10 cellular contexts compared by ENCODE assay signal in the genomic region with DNA sequence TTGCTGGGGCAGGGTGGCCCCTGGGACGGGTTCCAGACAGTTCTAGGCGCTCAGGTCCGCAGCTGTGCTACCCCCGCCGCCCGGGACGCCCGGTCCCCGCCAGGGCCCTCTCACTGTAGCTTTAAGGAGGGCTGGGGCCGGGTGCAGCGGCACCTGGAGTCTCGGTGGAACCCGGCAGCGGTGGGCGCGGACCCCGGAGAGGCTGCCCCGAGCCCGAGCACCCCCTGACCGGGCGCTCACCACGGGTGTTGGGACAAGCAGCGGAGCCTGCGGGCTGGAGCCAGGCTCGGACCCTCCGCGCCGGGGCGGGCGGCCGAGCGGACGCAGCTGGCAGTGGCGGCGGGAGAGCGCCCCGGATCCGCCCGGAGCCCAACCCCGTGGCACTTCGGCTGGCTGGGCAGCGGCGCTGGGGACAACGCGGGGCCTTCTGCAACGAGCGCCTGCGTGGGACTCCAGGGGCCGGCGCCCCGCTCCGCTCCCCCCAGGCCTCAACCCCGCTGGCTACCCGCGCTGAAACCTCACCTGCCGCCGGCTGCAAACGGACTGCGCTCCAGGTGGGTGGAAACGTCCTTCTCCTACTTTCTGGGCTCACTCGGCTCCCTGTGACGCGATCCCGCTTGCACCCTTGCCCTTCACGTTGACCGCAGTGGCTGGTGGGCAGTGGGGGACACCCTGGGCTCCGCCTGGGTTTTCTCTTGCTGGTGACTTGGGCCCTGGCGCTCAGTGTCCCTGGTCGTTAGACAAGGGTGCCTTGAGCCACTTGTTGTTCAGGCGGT.
DNase-seq lines count a peak whose midpoint lies in the region; ATAC-seq and TF ChIP-seq lines count a peak whose summit lies in the region.
"Had no signal": no experiment of that assay in that cellular context is flagged by ENCODE, and none has a peak within 500 bp of the region (broad histone marks: within the 10 kb centered on the region; RNA-seq: fewer than 3 reads in every experiment).

No MANE protein-coding gene starts in this region.

- TF ChIP-seq POLR2A in testis (IDR thresholded peaks at IDR 0.05) = no peak

- no peak for ATAC-seq in central memory CD8-positive, alpha-beta T cell (replicated peaks; ENCODE audit: extremely low read depth, poor library complexity, severe bottlenecking)
- ATAC-seq in lung (ENCODE audit: insufficient read depth, low FRiP score) = peak; percentile 45

- H3K4me1 Mint-ChIP-seq in central memory CD8-positive, alpha-beta T cell = no peaks in the 10 kb centered on the region

- H3K4me3 ChIP-seq in lung (peak overlapping the region; percentile 44), testis (peak overlapping the region; percentile 59 to 74)
- H3K4me3 ChIP-seq: BLaER1 had no signal

- WGBS in lung, 2 donors = 5% methylated on average over 68 to 70 of the region's 70 CpGs
- WGBS in testis, 2 donors = 0 to 3% methylated on average over 6 to 61 of the region's 70 CpGs

- peak; percentile 31 for DNase-seq in activated CD4-positive, CD25-positive, alpha-beta regulatory T cell treated with anti-CD3 and anti-CD28 coated beads, Interleukin-2, amount 50 U/mL, for 72 hours
- no peak for DNase-seq in activated CD4-positive, CD25-positive, alpha-beta regulatory T cell (lab: John Stamatoyannopoulos, UW)
- no peak for DNase-seq in central memory CD8-positive, alpha-beta T cell (ENCODE audit: low spot score in 2 of 2)
- DNase-seq in lung (ENCODE audit: low spot score) (no peak), testis (no peak), NCI-H510A treated with DMSO at 0.1 percent for 48 hours (lab: John Stamatoyannopoulos, UW) (no peak), GM13977 (ENCODE audit: low spot score) (no peak)
- DNase-seq in effector CD8-positive, alpha-beta T cell (lab: John Stamatoyannopoulos, UW) = no peak

- in situ Hi-C loops in GM13977 (cut with MboI; ENCODE audit: low pct_unique_long_range_greater_than_20kb, low sequenced_read_pairs, unreplicated experiment) = no loop called here

- H3K4me1 ChIP-seq in lung (ENCODE audit: control insufficient read depth in 2 of 2, insufficient read depth in 2 of 2, low read length in 2 of 2) (peaks cover 0 to 13% of the 10 kb centered on the region in 2 donors), testis (no peaks in the 10 kb centered on the region)
- H3K4me1 ChIP-seq: BLaER1 had no signal

- H3K9me3 ChIP-seq in lung (ENCODE audit: control insufficient read depth in 2 of 2, insufficient read depth in 1 of 2, low read length in 1 of 2) = peaks cover 0 to 15% of the 10 kb centered on the region in 2 donors
- no peaks in the 10 kb centered on the region for H3K9me3 ChIP-seq in testis

- peak overlapping the region; percentile 76 for H3K4me3 Mint-ChIP-seq in central memory CD8-positive, alpha-beta T cell

- no peak overlapping the region for H3K27ac Mint-ChIP-seq in central memory CD8-positive, alpha-beta T cell (ENCODE audit: low read depth)

- H3K9me3 Mint-ChIP-seq in central memory CD8-positive, alpha-beta T cell = no peaks in the 10 kb centered on the region

- H3K27ac ChIP-seq in lung (ENCODE audit: low read depth in 1 of 2, low read length in 1 of 2) (peak overlapping the region; percentile 56 to 65), testis (peak overlapping the region; percentile 52 to 76)
- H3K27ac ChIP-seq: BLaER1, HL-60 had no signal

- intact Hi-C loops in testis (cut with DNase I; ENCODE audit: low total_unique reads) = no loop called here

- no peaks in the 10 kb centered on the region for H3K36me3 ChIP-seq in lung (ENCODE audit: control insufficient read depth in 2 of 2, insufficient read depth in 2 of 2, low read length in 2 of 2)
- no peaks in the 10 kb centered on the region for H3K36me3 ChIP-seq in testis (ENCODE audit: low read depth, missing control alignments)
- H3K36me3 ChIP-seq: BLaER1 had no signal

- TF ChIP-seq CTCF in lung (IDR thresholded peaks at IDR 0.05; ENCODE audit: control extremely low read depth, extremely low read depth) = no peak
- TF ChIP-seq CTCF in testis (IDR thresholded peaks at IDR 0.05) = no peak
- TF ChIP-seq CTCF in GM13977 (IDR thresholded peaks at IDR 0.05; ENCODE audit: extremely low read depth, insufficient read depth, missing control alignments) = no peak

- H3K27me3 ChIP-seq in lung (ENCODE audit: control insufficient read depth, insufficient read depth) (no peaks in the 10 kb centered on the region), testis (no peaks in the 10 kb centered on the region)
- H3K27me3 ChIP-seq: BLaER1 had no signal

- H3K36me3 Mint-ChIP-seq in central memory CD8-positive, alpha-beta T cell (ENCODE audit: insufficient read depth) = no peaks in the 10 kb centered on the region

- peaks cover 30% of the 10 kb centered on the region for H3K27me3 Mint-ChIP-seq in central memory CD8-positive, alpha-beta T cell
